Comparison of ENCODE assay signal across 30 cellular contexts in genomic region chrX:42025861-42026260, GRCh38.
"Had no signal": no experiment of that assay in that cellular context is flagged by ENCODE, and none has a peak within 500 bp of the region (broad histone marks: within the 10 kb centered on the region; RNA-seq: fewer than 3 reads in every experiment).

No MANE protein-coding gene starts in this region.

- H3K36me3 ChIP-seq: brain microvascular endothelial cell had no signal

- DNase-seq: activated B cell treated with CpG ODN at 0.5 μM for 24 hours; activated CD4-positive, alpha-beta memory T cell treated with anti-CD3 and anti-CD28 coated beads for 36 hours; activated CD4-positive, alpha-beta T cell treated with anti-CD3 and anti-CD28 coated beads for 4 hours; activated CD4-positive, alpha-beta T cell treated with anti-CD3 and anti-CD28 coated beads, Interleukin-2, amount 50 U/mL, for 1 hour; activated CD4-positive, CD25-positive, alpha-beta regulatory T cell treated with anti-CD3 and anti-CD28 coated beads, Interleukin-2, amount 50 U/mL, for 72 hours; activated CD8-positive, alpha-beta memory T cell treated with anti-CD3 and anti-CD28 coated beads, Interleukin-2, amount 50 U/mL, for 4 hours; activated effector memory CD4-positive, alpha-beta T cell treated with Interleukin-2 at 50 U/mL for 16 hours; activated naive CD4-positive, alpha-beta T cell treated with anti-CD3 and anti-CD28 coated beads, Interleukin-2, amount 10 ng/mL, durations not matched to agents 7 days and 5 days; activated naive CD8-positive, alpha-beta T cell treated with anti-CD3 and anti-CD28 coated beads, Interleukin-2, amount 50 U/mL, for 24 hours; activated T-cell treated with anti-CD3 and anti-CD28 coated beads for 4 hours; activated T-cell treated with anti-CD3 and anti-CD28 coated beads, Interleukin-2, amount 50 U/mL, for 4 hours; anterior cingulate cortex; brain microvascular endothelial cell; Kasumi-1; KG1; MM.1S; MV-4-11; NCI-H1092; NCI-H1436 treated with DMSO at 0.1 percent for 48 hours; NCI-H1694 treated with DMSO at 0.1 percent for 48 hours; NCI-H2029; NCI-H345; NCI-H524 treated with DMSO at 0.1 percent for 48 hours; Right ventricle myocardium superior; SW 1271; T-helper 1 cell; T-helper 2 cell; T-helper 9 cell had no signal

- ATAC-seq: activated naive CD8-positive, alpha-beta T cell treated with anti-CD3 and anti-CD28 coated beads, Interleukin-2, amount 50 U/mL, for 24 hours; activated T-cell treated with anti-CD3 and anti-CD28 coated beads, Interleukin-2, amount 50 U/mL, for 4 hours had no signal

- H3K27me3 ChIP-seq: brain microvascular endothelial cell had no signal

- H3K27ac ChIP-seq: brain microvascular endothelial cell, VCaP had no signal

- FAIRE-seq: RCC 7860 had no signal
